24 cellular contexts compared by ENCODE assay signal in genomic region chr1:87715052-87715451, GRCh38.
"Had no signal": no experiment of that assay in that cellular context is flagged by ENCODE, and none has a peak within 500 bp of the region (broad histone marks: within the 10 kb centered on the region; RNA-seq: fewer than 3 reads in every experiment).

No MANE protein-coding gene starts in this region.

- H3K4me1 ChIP-seq: pancreas, psoas muscle, right lobe of liver, thyroid gland, upper lobe of left lung, vagina had no signal

- H3K9me3 ChIP-seq: neutrophil, pancreas, psoas muscle, right lobe of liver, sigmoid colon, stomach, thoracic aorta, thyroid gland, tibial nerve, upper lobe of left lung, vagina had no signal

- H3K36me3 ChIP-seq: neutrophil, pancreas, right lobe of liver, sigmoid colon, stomach, thoracic aorta, thyroid gland, tibial nerve, upper lobe of left lung, vagina had no signal

- H3K27me3 ChIP-seq: neutrophil, pancreas, right lobe of liver, sigmoid colon, stomach, thyroid gland, tibial nerve, upper lobe of left lung, vagina had no signal

- H3K4me3 ChIP-seq: pancreas, psoas muscle, right lobe of liver, sigmoid colon, stomach, thoracic aorta, thyroid gland, tibial nerve, upper lobe of left lung, vagina had no signal

- H3K27ac ChIP-seq: neutrophil, pancreas, psoas muscle, right lobe of liver, sigmoid colon, stomach, thoracic aorta, thyroid gland, tibial nerve, upper lobe of left lung, vagina had no signal

- ATAC-seq: natural killer cell treated with Interleukin-12 subunit alpha and Interleukin-12 subunit beta and Interleukin-15 and Interleukin-18, amount 100 ng/mL, for 72 hours; pancreas; psoas muscle; right cardiac atrium; right lobe of liver; stimulated activated effector memory CD8-positive, alpha-beta T cell treated with anti-CD3 and anti-CD28 coated beads, Interleukin-12 subunit alpha, Interleukin-12 subunit beta, amount 100 ng/mL, for 72 hours; stimulated activated naive B cell treated with anti-CD40 and anti-IgM and Interleukin-4, amounts not matched to agents 10 μg/mL and 1 μg/mL and 100 μg/mL, for 72 hours had no signal

- DNase-seq: nephron progenitor cell; nucleus accumbens; pancreas; psoas muscle; right cardiac atrium; right lobe of liver; sigmoid colon; small intestine; stimulated activated CD4-positive, alpha-beta T cell treated with anti-CD3 and anti-CD28 coated beads, Interleukin-15, amount 100 ng/mL, for 24 hours; stimulated activated CD4-positive, alpha-beta T cell treated with anti-CD3 and anti-CD28 coated beads, Interleukin-2, amount 100 ng/mL, for 24 hours; stimulated activated CD4-positive, alpha-beta T cell treated with anti-CD3 and anti-CD28 coated beads, Interleukin-2, amount 100 ng/mL, for 48 hours; stimulated activated CD4-positive, alpha-beta T cell treated with anti-CD3 and anti-CD28 coated beads, Interleukin-4, amount 100 ng/mL, for 24 hours; stimulated activated naive B cell treated with anti-CD40 and anti-IgM and Interleukin-4, amounts not matched to agents 10 μg/mL and 1 μg/mL and 100 μg/mL, for 72 hours; stimulated activated naive CD4-positive, alpha-beta T cell treated with Interleukin-2 at 50 U/mL for 16 hours; stomach; thyroid gland; trophoblast cell; upper lobe of left lung had no signal
